ENCODE assay signal across 8 cellular contexts in genomic region chr3:56988874-56989433, GRCh38.
DNase-seq lines count a peak whose midpoint lies in the region; ATAC-seq, FAIRE-seq and TF ChIP-seq lines count a peak whose summit lies in the region.

No MANE protein-coding gene starts in this region.

- peak; percentile 34 for DNase-seq in GM12892 (ENCODE audit: insufficient read length)
- DNase-seq in NCI-H1694 (lab: John Stamatoyannopoulos, UW), result peak; percentile 71
- peak; percentile 69 for DNase-seq in T-helper 9 cell
- peak in 54 of 58 donors; percentile 14 to 90 (median 70) for DNase-seq in anterior cingulate cortex (lab: John Stamatoyannopoulos, UW)
- DNase-seq in hepatic stellate cell (ENCODE audit: low spot score), result peak; percentile 62
- DNase-seq in sciatic nerve (ENCODE audit: low spot score), result peak; percentile 93

- FAIRE-seq in GM12892 (lab: Jason Lieb, UNC), result peak; percentile 88

- no peak for TF ChIP-seq POLR2A in GM12892 (IDR thresholded peaks at IDR 0.05; ENCODE audit: low read depth, low read length)

- intact Hi-C loops in sciatic nerve (cut with DNase I), result loop anchor here (5.0 kb wide), 1 partner anchor 287 kb away; no protein-coding TSS in a partner anchor

- peak; percentile 85 for ATAC-seq in sciatic nerve
- ATAC-seq in GM18511 (IDR thresholded peaks at IDR 0.05; ENCODE audit: unreplicated experiment), result no peak
- no peak for ATAC-seq in HG03442 (IDR thresholded peaks at IDR 0.05; ENCODE audit: unreplicated experiment)

Comparison
In these comparisons a context has a peak if more than half of its experiments do, and no peak if none do; other contexts are left out.
1. DNase-seq: peak in every context shown above with its lines; median percentile 93 in sciatic nerve; 71 in NCI-H1694; 70 in anterior cingulate cortex; 69 in T-helper 9 cell; 62 in hepatic stellate cell; 34 in GM12892.